Comparison of ENCODE assay signal across 28 cellular contexts in genomic region chr6:112338310-112338709, GRCh38. TPM values are rescaled to one million over a fixed set of nuclear protein-coding genes. Genes with fewer than 3 reads are reported as not detected.
DNase-seq lines count a peak whose midpoint lies in the region; ATAC-seq and TF ChIP-seq lines count a peak whose summit lies in the region.
"Had no signal": no experiment of that assay in that cellular context is flagged by ENCODE, and none has a peak within 500 bp of the region (broad histone marks: within the 10 kb centered on the region; RNA-seq: fewer than 3 reads in every experiment).

No MANE protein-coding gene starts in this region.

- no peak overlapping the region; the same call in 2 of the 3 replicates for H2BK15ac ChIP-seq in IMR-90 (ENCODE audit: low read depth, low read length)

- no peak for TF ChIP-seq RAD21 in IMR-90 (IDR thresholded peaks at IDR 0.05; ENCODE audit: low read length)

- no TSS peak for BruUV-seq in IMR-90 (replicated peaks; lab: Mats Ljungman, UMichigan)

- H3K4me3 ChIP-seq in AG10803 (ENCODE audit: low read length) (no peak overlapping the region), IMR-90 (ENCODE audit: insufficient read depth, low read depth, low read length) (no peak overlapping the region), osteoblast (ENCODE audit: insufficient read depth, low read length) (no peak overlapping the region), esophagus muscularis mucosa (no peak overlapping the region)
- H3K4me3 ChIP-seq: body of pancreas, esophagus squamous epithelium, SK-N-MC, vagina had no signal

- peak overlapping the region; percentile 17; the same call in 1 of the 2 replicates for H2BK120ac ChIP-seq in IMR-90 (ENCODE audit: low read depth, low read length)

- H4K20me1 ChIP-seq in IMR-90 (ENCODE audit: insufficient read depth, low read length) (no peaks in the 10 kb centered on the region), osteoblast (ENCODE audit: insufficient read depth, low read length) (no peaks in the 10 kb centered on the region)

- POLR2A ChIA-PET in IMR-90 (lab: Charles Lee; ENCODE audit: unreplicated experiment): no interaction called here

- H3K9me3 ChIP-seq in IMR-90 (ENCODE audit: control insufficient read depth, insufficient read depth, low read length) (no peaks in the 10 kb centered on the region), osteoblast (ENCODE audit: low read depth, low read length) (no peaks in the 10 kb centered on the region), esophagus muscularis mucosa (no peaks in the 10 kb centered on the region)
- H3K9me3 ChIP-seq: body of pancreas, esophagus squamous epithelium, vagina had no signal

- CTCF ChIA-PET in IMR-90 (lab: Yijun Ruan, JAX): interaction anchor here (0.6 to 1.6 kb wide), 2 partner anchors 35 to 45 kb away, joined by 3 to 4 read pairs; no protein-coding TSS in a partner anchor

- TF ChIP-seq POLR2A in IMR-90 (IDR thresholded peaks at IDR 0.05; ENCODE audit: low read depth, low read length) (no peak), esophagus muscularis mucosa (IDR thresholded peaks at IDR 0.05; ENCODE audit: low read depth) (no peak)

- no peaks in the 10 kb centered on the region for H3K79me1 ChIP-seq in IMR-90 (ENCODE audit: low read depth in 1 of 2, low read length in 2 of 2)

- intact Hi-C loops in IMR-90 (cut with micrococcal nuclease) (loop anchor here (10.0 kb wide), 1 partner anchor 1046 kb away; no protein-coding TSS in a partner anchor), esophagus muscularis mucosa (cut with DNase I) (no loop called here)

- no peak for TF ChIP-seq EP300 in esophagus muscularis mucosa (IDR thresholded peaks at IDR 0.05)

- H3K36me3 ChIP-seq in IMR-90 (ENCODE audit: control insufficient read depth, insufficient read depth, low read length): no peaks in the 10 kb centered on the region
- H3K36me3 ChIP-seq in osteoblast (ENCODE audit: insufficient read depth, low read length): no peaks in the 10 kb centered on the region
- H3K36me3 ChIP-seq in esophagus muscularis mucosa: no peaks in the 10 kb centered on the region
- H3K36me3 ChIP-seq: esophagus squamous epithelium, vagina had no signal

- H3K9me3 Mint-ChIP-seq in chondrocyte (ENCODE audit: low read depth): peaks cover 3% of the 10 kb centered on the region
- H3K9me3 Mint-ChIP-seq: activated CD4-positive, alpha-beta T cell treated with anti-CD3 and anti-CD28 coated beads, Interleukin-2, amount 10 ng/mL, durations not matched to agents 7 days and 5 days; activated naive CD4-positive, alpha-beta T cell treated with anti-CD3 and anti-CD28 coated beads, Interleukin-2, amount 50 U/mL, for 72 hours; CD8-positive, alpha-beta T cell; naive thymus-derived CD8-positive, alpha-beta T cell had no signal

- peak overlapping the region; percentile 23; the same call in 1 of the 2 replicates for H3K23ac ChIP-seq in IMR-90 (ENCODE audit: low read depth, low read length)

- H3K18ac ChIP-seq in IMR-90 (ENCODE audit: low read depth, low read length): no peak overlapping the region; the same call in 1 of the 2 replicates

- H3K27me3 ChIP-seq in IMR-90 (ENCODE audit: control insufficient read depth, insufficient read depth, low read length) (no peaks in the 10 kb centered on the region), osteoblast (ENCODE audit: insufficient read depth, low read length) (no peaks in the 10 kb centered on the region), esophagus muscularis mucosa (no peaks in the 10 kb centered on the region)
- H3K27me3 ChIP-seq: body of pancreas, esophagus squamous epithelium, vagina had no signal

- no peak overlapping the region for H3K4ac ChIP-seq in IMR-90 (ENCODE audit: low read depth, low read length)

- peak overlapping the region in 1 of 2 experiments; percentile 39; a peak in 1 of 4 replicates for H4K8ac ChIP-seq in IMR-90 (ENCODE audit: low read depth in 2 of 2, low read length in 2 of 2)

- H3K27me3 Mint-ChIP-seq in chondrocyte (ENCODE audit: low read depth): no peaks in the 10 kb centered on the region

- ATAC-seq in IMR-90 (ENCODE audit: low read depth): peak; percentile 46
- ATAC-seq in GM18870 (IDR thresholded peaks at IDR 0.05; ENCODE audit: unreplicated experiment): no peak
- ATAC-seq: activated naive CD4-positive, alpha-beta T cell treated with anti-CD3 and anti-CD28 coated beads, Interleukin-2, amount 50 U/mL, for 72 hours; body of pancreas; CD8-positive, alpha-beta T cell; naive thymus-derived CD8-positive, alpha-beta T cell had no signal

- H2BK5ac ChIP-seq in IMR-90 (ENCODE audit: low read depth, low read length, poor library complexity, severe bottlenecking): no peak overlapping the region

- no peak overlapping the region for H4K5ac ChIP-seq in IMR-90 (ENCODE audit: low read depth, low read length)

- H2AK5ac ChIP-seq in IMR-90 (ENCODE audit: low read depth, low read length): no peak overlapping the region

- H4K91ac ChIP-seq in IMR-90 (ENCODE audit: insufficient read depth, low read depth, low read length): peak overlapping the region; percentile 19; the same call in 1 of the 2 replicates

- 100% methylated on average over 1 of the region's 1 CpG; no CpG with 5 or more reads in 1 of the 2 experiments for WGBS in IMR-90 (ENCODE audit: extremely low coverage in 2 of 2, insufficient read length in 1 of 2), 2 experiments
- WGBS in esophagus muscularis mucosa: 100% methylated on average over 1 of the region's 1 CpG

- H3K4me2 ChIP-seq in IMR-90 (ENCODE audit: low read depth, low read length): no peak overlapping the region
- no peak overlapping the region for H3K4me2 ChIP-seq in osteoblast (ENCODE audit: insufficient read depth, low read length)

- H2BK20ac ChIP-seq in IMR-90 (ENCODE audit: low read depth, low read length): no peak overlapping the region

- H3K4me3 Mint-ChIP-seq in chondrocyte (ENCODE audit: unreplicated experiment): no peak overlapping the region
- H3K4me3 Mint-ChIP-seq: activated CD4-positive, alpha-beta T cell treated with anti-CD3 and anti-CD28 coated beads, Interleukin-2, amount 10 ng/mL, durations not matched to agents 7 days and 5 days; CD8-positive, alpha-beta T cell; naive thymus-derived CD8-positive, alpha-beta T cell had no signal

- dilution Hi-C loops in IMR-90 (cut with HindIII; ENCODE audit: low sequenced_read_pairs, unreplicated experiment): no loop called here

- in situ Hi-C loops in IMR-90 (cut with MboI; ENCODE audit: low sequenced_read_pairs): loop anchor here (10.0 kb wide), 1 partner anchor 1566 kb away; no protein-coding TSS in a partner anchor

- no peaks in the 10 kb centered on the region for H3K36me3 Mint-ChIP-seq in chondrocyte (ENCODE audit: low read depth)
- H3K36me3 Mint-ChIP-seq: activated naive CD4-positive, alpha-beta T cell treated with anti-CD3 and anti-CD28 coated beads, Interleukin-2, amount 50 U/mL, for 72 hours; CD8-positive, alpha-beta T cell; naive thymus-derived CD8-positive, alpha-beta T cell had no signal

- H3K27ac Mint-ChIP-seq in chondrocyte (ENCODE audit: unreplicated experiment): peak overlapping the region; percentile 67
- H3K27ac Mint-ChIP-seq: activated CD4-positive, alpha-beta T cell treated with anti-CD3 and anti-CD28 coated beads, Interleukin-2, amount 10 ng/mL, durations not matched to agents 7 days and 5 days; activated naive CD4-positive, alpha-beta T cell treated with anti-CD3 and anti-CD28 coated beads, Interleukin-2, amount 50 U/mL, for 72 hours; CD8-positive, alpha-beta T cell; naive thymus-derived CD8-positive, alpha-beta T cell had no signal

- H3K4me1 ChIP-seq in IMR-90 (ENCODE audit: control insufficient read depth, insufficient read depth, low read length) (peaks cover 4% of the 10 kb centered on the region), osteoblast (ENCODE audit: insufficient read depth, low read length) (peaks cover 12% of the 10 kb centered on the region), esophagus muscularis mucosa (peaks cover 0 to 6% (median 0%) of the 10 kb centered on the region in 4 donors)
- H3K4me1 ChIP-seq: body of pancreas, esophagus squamous epithelium, vagina had no signal

- no peak overlapping the region for H2AK9ac ChIP-seq in IMR-90 (replicated peaks; ENCODE audit: low read depth, low read length, poor library complexity)

- DNase-seq in AG10803 (ENCODE audit: low read depth): peak; percentile 51
- no peak for DNase-seq in IMR-90
- DNase-seq in chondrocyte (ENCODE audit: low spot score): no peak
- peak; percentile 44 for DNase-seq in osteoblast (ENCODE audit: insufficient read length, low spot score, missing footprints)
- DNase-seq in HuH-7.5 (ENCODE audit: low spot score): no peak
- DNase-seq in esophagus muscularis mucosa (ENCODE audit: extremely low spot score): no peak
- no peak for DNase-seq in LoVo (ENCODE audit: low spot score)
- DNase-seq: activated CD4-positive, alpha-beta T cell treated with anti-CD3 and anti-CD28 coated beads, Interleukin-2, amount 10 ng/mL, durations not matched to agents 7 days and 5 days; body of pancreas; CD8-positive, alpha-beta T cell; effector CD8-positive, alpha-beta T cell; esophagus squamous epithelium; kidney; mesenchymal stem cell; naive thymus-derived CD8-positive, alpha-beta T cell; NCI-H2081 treated with DMSO at 0.1 percent for 48 hours; posterior cingulate gyrus; RPMI8226 had no signal

- no peak overlapping the region for H3K56ac ChIP-seq in IMR-90 (ENCODE audit: extremely low read depth, insufficient read depth, low read length)

- no peak overlapping the region for H3K27ac ChIP-seq in IMR-90 (ENCODE audit: insufficient read depth, low read length)
- H3K27ac ChIP-seq in osteoblast (ENCODE audit: low read depth, low read length): peak overlapping the region; percentile 40
- H3K27ac ChIP-seq in esophagus muscularis mucosa (replicated peaks in 1 of 4): no peak overlapping the region
- H3K27ac ChIP-seq: body of pancreas, esophagus squamous epithelium, SK-N-MC, vagina, VCaP had no signal

- peaks cover 34% of the 10 kb centered on the region for H3K4me1 Mint-ChIP-seq in chondrocyte (ENCODE audit: low read depth)
- H3K4me1 Mint-ChIP-seq: activated CD4-positive, alpha-beta T cell treated with anti-CD3 and anti-CD28 coated beads, Interleukin-2, amount 10 ng/mL, durations not matched to agents 7 days and 5 days; naive thymus-derived CD8-positive, alpha-beta T cell had no signal

- H3K9ac ChIP-seq in IMR-90 (ENCODE audit: low read depth, low read length): no peak overlapping the region

- no peaks in the 10 kb centered on the region for H3K9me1 ChIP-seq in IMR-90 (ENCODE audit: insufficient read depth, low read length)

- H3K14ac ChIP-seq in IMR-90 (replicated peaks; ENCODE audit: low read depth, low read length): peak overlapping the region; percentile 7; the same call in 1 of the 2 replicates

- no peaks in the 10 kb centered on the region for H3K79me2 ChIP-seq in osteoblast (ENCODE audit: insufficient read depth, low read length)

- no peak overlapping the region for H2AFZ ChIP-seq in IMR-90 (replicated peaks; ENCODE audit: low read length, poor library complexity)
- H2AFZ ChIP-seq in osteoblast (ENCODE audit: low read length): peak overlapping the region; percentile 54

- TF ChIP-seq CTCF in AG10803 (conservative IDR thresholded peaks at IDR 0.05; ENCODE audit: low read length): no peak
- no peak for TF ChIP-seq CTCF in IMR-90 (conservative IDR thresholded peaks at IDR 0.05; ENCODE audit: low read depth, low read length)
- no peak for TF ChIP-seq CTCF in chondrocyte (IDR thresholded peaks at IDR 0.05)
- TF ChIP-seq CTCF in osteoblast (IDR thresholded peaks at IDR 0.05; ENCODE audit: extremely low read depth, low read depth, low read length): no peak
- TF ChIP-seq CTCF in esophagus muscularis mucosa (IDR thresholded peaks at IDR 0.05): no peak

RNA-seq across cellular contexts. Expression of gene RFPL4B, which starts 8.8 kb away (rescaled TPM):
- not detected in 2 replicates for total RNA-seq in IMR-90 (2012; rRNA removed)
- not detected in 2 replicates for polyA plus RNA-seq in IMR-90 (2012; rRNA removed)
- polyA plus RNA-seq in IMR-90 (2012; cell fraction: cytosol; rRNA removed): not detected in 2 replicates
- polyA plus RNA-seq in IMR-90 (2012; cell fraction: nucleus; rRNA removed; ENCODE audit: low replicate concordance): not detected in 2 replicates
- total RNA-seq in chondrocyte: not detected in 3 replicates
- not detected in 2 replicates for total RNA-seq in osteoblast
- not detected for total RNA-seq in esophagus muscularis mucosa
- total RNA-seq: activated CD4-positive, alpha-beta T cell treated with anti-CD3 and anti-CD28 coated beads, Interleukin-2, amount 10 ng/mL, durations not matched to agents 7 days and 5 days; activated naive CD4-positive, alpha-beta T cell treated with anti-CD3 and anti-CD28 coated beads, Interleukin-2, amount 50 U/mL, for 72 hours; body of pancreas; CD8-positive, alpha-beta T cell; esophagus squamous epithelium; glomerular endothelial cell; kidney; naive thymus-derived CD8-positive, alpha-beta T cell; NCI-H460; subcutaneous adipose tissue; T-helper 2 cell treated with Interferon-gamma antibody and Interleukin-4, amounts not matched to agents 100 ng/mL and 5 ng/mL, for 36 hours; vagina had no signal
- polyA plus RNA-seq: AG04450; naive thymus-derived CD8-positive, alpha-beta T cell had no signal

Comparison
In these comparisons a context has a peak if more than half of its experiments do, and no peak if none do; other contexts are left out.
1. DNase-seq: peak in AG10803 (single experiment) and osteoblast (single experiment); none in IMR-90 (single experiment), chondrocyte (single experiment), HuH-7.5 (single experiment), esophagus muscularis mucosa (single experiment) and LoVo (single experiment).